In the genomic region with DNA sequence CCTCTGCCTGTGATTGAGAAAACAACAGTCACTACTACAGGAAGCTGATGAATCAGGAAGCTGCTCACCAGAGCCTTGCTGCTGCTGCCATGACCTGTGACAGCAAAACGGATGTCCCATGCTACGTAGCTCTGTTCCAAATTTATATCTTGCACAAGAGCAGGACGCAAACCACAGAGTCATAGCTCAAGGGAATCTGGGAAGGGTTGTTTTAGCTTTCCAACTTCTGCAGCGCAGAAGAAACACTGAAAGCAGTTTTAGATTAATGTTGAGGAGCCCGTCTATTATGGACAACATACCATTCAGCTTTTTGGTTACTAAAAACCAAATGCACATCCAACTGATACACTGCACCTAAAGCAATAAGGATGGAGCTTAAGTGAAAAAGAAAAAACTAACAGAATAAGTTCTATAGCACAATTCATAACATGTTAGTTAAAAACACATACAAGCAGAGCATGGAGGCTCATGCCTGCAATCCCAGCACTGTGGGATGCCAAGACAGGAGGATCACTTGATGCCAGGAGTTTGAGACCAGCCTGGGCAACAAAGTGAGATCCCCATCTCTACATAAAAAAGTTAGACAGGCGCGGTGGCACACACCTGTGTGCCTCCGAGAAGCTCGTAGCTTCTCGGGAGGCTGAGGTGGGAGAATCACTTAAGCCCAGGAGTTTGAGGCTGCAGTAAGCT, we compare ENCODE assay signal across 8 cellular contexts. TPM values are rescaled to one million over a fixed set of nuclear protein-coding genes. Genes with fewer than 3 reads are reported as not detected.
DNase-seq lines count a peak whose midpoint lies in the region; ATAC-seq and TF ChIP-seq lines count a peak whose summit lies in the region.

No MANE protein-coding gene starts in this region.

- no peak overlapping the region for H3K4me3 ChIP-seq in hepatocyte

- no peaks in the 10 kb centered on the region for H3K36me3 ChIP-seq in hepatocyte (replicated peaks; ENCODE audit: insufficient read depth, low read depth)

- TF ChIP-seq CTCF in GM20000 (IDR thresholded peaks at IDR 0.05; ENCODE audit: extremely low read depth, missing control alignments) (no peak), hepatocyte (IDR thresholded peaks at IDR 0.05; ENCODE audit: poor library complexity) (no peak)

- no peaks in the 10 kb centered on the region for H3K9me3 ChIP-seq in hepatocyte (ENCODE audit: low read depth)

- ATAC-seq in HG03095 (IDR thresholded peaks at IDR 0.05; ENCODE audit: unreplicated experiment) (no peak), HG03108 (IDR thresholded peaks at IDR 0.05; ENCODE audit: unreplicated experiment) (no peak)

- H3K4me2 ChIP-seq in hepatocyte, result peak overlapping the region; percentile 9

- H4K20me1 ChIP-seq in hepatocyte (ENCODE audit: insufficient read depth, poor library complexity, severe bottlenecking), result no peaks in the 10 kb centered on the region

- peak; percentile 48 for DNase-seq in GM20000 (ENCODE audit: low spot score)
- DNase-seq in RPMI7951 (ENCODE audit: low read depth), result peak; percentile 88
- peak; percentile 95 for DNase-seq in amniotic epithelial cell (ENCODE audit: low read depth)
- DNase-seq in hepatocyte (ENCODE audit: low spot score), result peak; percentile 72
- peak; percentile 79 for DNase-seq in smooth muscle cell of the brain vasculature (ENCODE audit: low read depth, low spot score)
- DNase-seq in T1000 (lab: John Stamatoyannopoulos, UW), result no peak

- H3K79me2 ChIP-seq in hepatocyte, result no peaks in the 10 kb centered on the region

- no peaks in the 10 kb centered on the region for H3K27me3 ChIP-seq in hepatocyte

- WGBS in hepatocyte (ENCODE audit: low lambda C conversion rate, missing lambda C conversion rate), result 78% methylated on average over 10 of the region's 10 CpGs

- no peaks in the 10 kb centered on the region for H3K9me2 ChIP-seq in hepatocyte (replicated peaks; ENCODE audit: insufficient read depth)

- no peak overlapping the region for H3K27ac ChIP-seq in hepatocyte

- peak overlapping the region; percentile 9 for H2AFZ ChIP-seq in hepatocyte

- no peaks in the 10 kb centered on the region for H3K4me1 ChIP-seq in hepatocyte (ENCODE audit: insufficient read depth)

RNA-seq across cellular contexts. Expression of a gene that starts 1.7 kb away (rescaled TPM):
- not detected in 2 replicates for total RNA-seq in RPMI7951 (2014; rRNA removed; shearing (Covaris generic))
- total RNA-seq in hepatocyte, result not detected in 2 replicates
- 0.12 and 0.29 TPM in 2 replicates for polyA plus RNA-seq in hepatocyte

RNA-seq across cellular contexts. Expression of a gene that starts 21.1 kb away (rescaled TPM):
- 0.29 TPM in 1 of 2 replicates, not detected in the other for total RNA-seq in RPMI7951 (2014; rRNA removed; shearing (Covaris generic))
- 4.6 and 11.6 TPM in 2 replicates for total RNA-seq in hepatocyte
- 1.4 and 2.4 TPM in 2 replicates for polyA plus RNA-seq in hepatocyte

RNA-seq across cellular contexts. Expression of a gene that starts 37.6 kb away (rescaled TPM):
- not detected in 2 replicates for total RNA-seq in RPMI7951 (2014; rRNA removed; shearing (Covaris generic))
- total RNA-seq in hepatocyte, result 2.1 and 3.2 TPM in 2 replicates
- 1.1 and 1.9 TPM in 2 replicates for polyA plus RNA-seq in hepatocyte
